ENCODE assay signal across 1 cellular context in the genomic region with DNA sequence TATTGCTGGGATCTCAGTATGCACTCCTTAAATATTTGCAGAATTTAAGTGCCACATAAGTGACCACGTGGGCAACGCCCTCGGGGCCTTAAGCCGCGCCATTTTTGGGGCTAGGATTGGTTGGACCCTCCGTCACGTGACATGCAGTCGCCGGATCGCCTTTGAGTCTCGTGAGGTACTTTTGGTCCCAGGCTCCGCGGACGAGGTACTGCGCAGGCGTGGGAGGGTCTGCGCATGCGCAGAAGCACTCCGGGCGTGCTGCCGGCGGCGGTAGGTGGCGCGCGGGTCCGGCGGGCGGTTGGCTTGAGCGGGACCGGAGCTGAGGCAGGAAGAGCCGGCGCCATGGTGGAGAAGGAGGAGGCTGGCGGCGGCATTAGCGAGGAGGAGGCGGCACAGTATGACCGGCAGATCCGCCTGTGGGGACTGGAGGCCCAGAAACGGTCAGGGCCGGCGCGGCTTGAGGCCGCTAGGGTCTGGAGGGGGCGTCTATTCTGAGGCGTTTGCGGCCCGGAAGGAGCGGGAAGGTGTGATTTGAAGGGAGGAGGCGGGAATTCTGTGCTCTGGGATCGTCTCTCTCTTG.
TF ChIP-seq lines count a peak whose summit lies in the region.

SAE1 (plus strand) TSS at position 247 of the 580 bp plus-strand sequence; CDS start at position 343, 96 bp downstream.

TF ChIP-seq in K562, 482 proteins besides CTCF, POLR2A, EP300 and RAD21 (continued from another document and continues in another):
- TF ChIP-seq, protein P1, sequence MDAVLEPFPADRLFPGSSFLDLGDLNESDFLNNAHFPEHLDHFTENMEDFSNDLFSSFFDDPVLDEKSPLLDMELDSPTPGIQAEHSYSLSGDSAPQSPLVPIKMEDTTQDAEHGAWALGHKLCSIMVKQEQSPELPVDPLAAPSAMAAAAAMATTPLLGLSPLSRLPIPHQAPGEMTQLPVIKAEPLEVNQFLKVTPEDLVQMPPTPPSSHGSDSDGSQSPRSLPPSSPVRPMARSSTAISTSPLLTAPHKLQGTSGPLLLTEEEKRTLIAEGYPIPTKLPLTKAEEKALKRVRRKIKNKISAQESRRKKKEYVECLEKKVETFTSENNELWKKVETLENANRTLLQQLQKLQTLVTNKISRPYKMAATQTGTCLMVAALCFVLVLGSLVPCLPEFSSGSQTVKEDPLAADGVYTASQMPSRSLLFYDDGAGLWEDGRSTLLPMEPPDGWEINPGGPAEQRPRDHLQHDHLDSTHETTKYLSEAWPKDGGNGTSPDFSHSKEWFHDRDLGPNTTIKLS (IDR thresholded peaks at IDR 0.05; ENCODE audit: borderline replicate concordance, low read depth): peak; percentile 91
- TF ChIP-seq STAT6 (CRISPR knock-in tag; IDR thresholded peaks at IDR 0.05): no peak
- TF ChIP-seq MXI1 (IDR thresholded peaks at IDR 0.05; ENCODE audit: low read depth, low read length): no peak
- TF ChIP-seq DIDO1 (tag; IDR thresholded peaks at IDR 0.05; ENCODE audit: low read depth): peak; percentile 38; the same call in 1 of the 2 replicates
- TF ChIP-seq CTBP1 (IDR thresholded peaks at IDR 0.05; ENCODE audit: borderline replicate concordance): peak; percentile 33; the same call in 1 of the 2 replicates
- TF ChIP-seq POLR2AphosphoS5 (IDR thresholded peaks at IDR 0.05; ENCODE audit: control insufficient read depth, insufficient read depth, low read depth, low read length): peak; percentile 83
- peak; percentile 60 for TF ChIP-seq CREM (IDR thresholded peaks at IDR 0.05; ENCODE audit: low read depth)
- peak; percentile 99 for TF ChIP-seq L3MBTL2 (IDR thresholded peaks at IDR 0.05)
- TF ChIP-seq CHD2 (IDR thresholded peaks at IDR 0.05; ENCODE audit: low read depth, low read length): peak; percentile 60
- TF ChIP-seq, protein P2, sequence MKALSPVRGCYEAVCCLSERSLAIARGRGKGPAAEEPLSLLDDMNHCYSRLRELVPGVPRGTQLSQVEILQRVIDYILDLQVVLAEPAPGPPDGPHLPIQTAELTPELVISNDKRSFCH (CRISPR knock-in tag; IDR thresholded peaks at IDR 0.05): no peak; the same call in 1 of the 2 replicates
- TF ChIP-seq, protein P2 (tag; IDR thresholded peaks at IDR 0.05): peak; percentile 71
- no peak for TF ChIP-seq ZNF717 (CRISPR knock-in tag; IDR thresholded peaks at IDR 0.05)
- peak; percentile 97 for TF ChIP-seq POLR2G (IDR thresholded peaks at IDR 0.05; ENCODE audit: low read depth, low read length)
- TF ChIP-seq RAD51 (IDR thresholded peaks at IDR 0.05; ENCODE audit: borderline replicate concordance, low read depth): peak; percentile 100
- TF ChIP-seq, protein P3, sequence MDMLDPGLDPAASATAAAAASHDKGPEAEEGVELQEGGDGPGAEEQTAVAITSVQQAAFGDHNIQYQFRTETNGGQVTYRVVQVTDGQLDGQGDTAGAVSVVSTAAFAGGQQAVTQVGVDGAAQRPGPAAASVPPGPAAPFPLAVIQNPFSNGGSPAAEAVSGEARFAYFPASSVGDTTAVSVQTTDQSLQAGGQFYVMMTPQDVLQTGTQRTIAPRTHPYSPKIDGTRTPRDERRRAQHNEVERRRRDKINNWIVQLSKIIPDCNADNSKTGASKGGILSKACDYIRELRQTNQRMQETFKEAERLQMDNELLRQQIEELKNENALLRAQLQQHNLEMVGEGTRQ (CRISPR knock-in tag; IDR thresholded peaks at IDR 0.05): peak; percentile 99
- no peak for TF ChIP-seq ZNF561 (CRISPR knock-in tag; conservative IDR thresholded peaks at IDR 0.05)
- no peak; the same call in 1 of the 2 replicates for TF ChIP-seq E2F5 (CRISPR knock-in tag; IDR thresholded peaks at IDR 0.05)
- TF ChIP-seq, protein P4, sequence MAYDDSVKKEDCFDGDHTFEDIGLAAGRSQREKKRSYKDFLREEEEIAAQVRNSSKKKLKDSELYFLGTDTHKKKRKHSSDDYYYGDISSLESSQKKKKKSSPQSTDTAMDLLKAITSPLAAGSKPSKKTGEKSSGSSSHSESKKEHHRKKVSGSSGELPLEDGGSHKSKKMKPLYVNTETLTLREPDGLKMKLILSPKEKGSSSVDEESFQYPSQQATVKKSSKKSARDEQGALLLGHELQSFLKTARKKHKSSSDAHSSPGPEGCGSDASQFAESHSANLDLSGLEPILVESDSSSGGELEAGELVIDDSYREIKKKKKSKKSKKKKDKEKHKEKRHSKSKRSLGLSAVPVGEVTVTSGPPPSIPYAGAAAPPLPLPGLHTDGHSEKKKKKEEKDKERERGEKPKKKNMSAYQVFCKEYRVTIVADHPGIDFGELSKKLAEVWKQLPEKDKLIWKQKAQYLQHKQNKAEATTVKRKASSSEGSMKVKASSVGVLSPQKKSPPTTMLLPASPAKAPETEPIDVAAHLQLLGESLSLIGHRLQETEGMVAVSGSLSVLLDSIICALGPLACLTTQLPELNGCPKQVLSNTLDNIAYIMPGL (CRISPR knock-in tag; IDR thresholded peaks at IDR 0.05): peak; percentile 95
- peak; percentile 50; the same call in 1 of the 2 replicates for TF ChIP-seq DPF2 (IDR thresholded peaks at IDR 0.05)
- TF ChIP-seq ZNF589 (CRISPR knock-in tag; IDR thresholded peaks at IDR 0.05; ENCODE audit: low read depth): peak; percentile 59; the same call in 1 of the 2 replicates
- TF ChIP-seq ZNF354B (CRISPR knock-in tag; IDR thresholded peaks at IDR 0.05): no peak
- TF ChIP-seq, protein P5, sequence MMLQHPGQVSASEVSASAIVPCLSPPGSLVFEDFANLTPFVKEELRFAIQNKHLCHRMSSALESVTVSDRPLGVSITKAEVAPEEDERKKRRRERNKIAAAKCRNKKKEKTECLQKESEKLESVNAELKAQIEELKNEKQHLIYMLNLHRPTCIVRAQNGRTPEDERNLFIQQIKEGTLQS (IDR thresholded peaks at IDR 0.05): no peak
- TF ChIP-seq, protein P5 (CRISPR knock-in tag; conservative IDR thresholded peaks at IDR 0.05): peak; percentile 21; the same call in 1 of the 2 replicates
- TF ChIP-seq ATF1 (CRISPR knock-in tag; IDR thresholded peaks at IDR 0.05): no peak
- peak; percentile 70 for TF ChIP-seq ATF1 (tag; IDR thresholded peaks at IDR 0.05)
- TF ChIP-seq ZBTB1 (CRISPR knock-in tag; IDR thresholded peaks at IDR 0.05; ENCODE audit: borderline replicate concordance, low read depth): peak; percentile 85
- peak in 1 of 2 experiments; percentile 92; a peak in 2 of 4 replicates for TF ChIP-seq SRF (CRISPR knock-in tag; IDR thresholded peaks at IDR 0.05)
- no peak for TF ChIP-seq ARID1B (IDR thresholded peaks at IDR 0.05)
- no peak for TF ChIP-seq NFE2L1 (tag; IDR thresholded peaks at IDR 0.05; ENCODE audit: borderline replicate concordance, low read depth)
- TF ChIP-seq SOX6 (IDR thresholded peaks at IDR 0.05): 0 out of 2 replicates have a peak, but pooled peaks have one; percentile 50
- no peak for TF ChIP-seq PRMT5 (CRISPR knock-in tag; IDR thresholded peaks at IDR 0.05)
- peak; percentile 52; the same call in 1 of the 2 replicates for TF ChIP-seq HINFP (tag; conservative IDR thresholded peaks at IDR 0.05; ENCODE audit: low read depth)
- peak; percentile 91 for TF ChIP-seq RB1 (IDR thresholded peaks at IDR 0.05; ENCODE audit: low read depth)
- TF ChIP-seq, protein P6, sequence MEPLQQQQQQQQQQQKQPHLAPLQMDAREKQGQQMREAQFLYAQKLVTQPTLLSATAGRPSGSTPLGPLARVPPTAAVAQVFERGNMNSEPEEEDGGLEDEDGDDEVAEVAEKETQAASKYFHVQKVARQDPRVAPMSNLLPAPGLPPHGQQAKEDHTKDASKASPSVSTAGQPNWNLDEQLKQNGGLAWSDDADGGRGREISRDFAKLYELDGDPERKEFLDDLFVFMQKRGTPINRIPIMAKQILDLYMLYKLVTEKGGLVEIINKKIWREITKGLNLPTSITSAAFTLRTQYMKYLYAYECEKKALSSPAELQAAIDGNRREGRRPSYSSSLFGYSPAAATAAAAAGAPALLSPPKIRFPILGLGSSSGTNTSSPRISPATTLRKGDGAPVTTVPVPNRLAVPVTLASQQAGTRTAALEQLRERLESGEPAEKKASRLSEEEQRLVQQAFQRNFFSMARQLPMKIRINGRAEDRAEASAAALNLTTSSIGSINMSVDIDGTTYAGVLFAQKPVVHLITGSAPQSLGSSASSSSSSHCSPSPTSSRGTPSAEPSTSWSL (CRISPR knock-in tag; IDR thresholded peaks at IDR 0.05; ENCODE audit: borderline replicate concordance): no peak
- peak; percentile 69 to 78; a peak in 3 of 4 replicates for TF ChIP-seq UBTF (IDR thresholded peaks at IDR 0.05; ENCODE audit: borderline replicate concordance in 1 of 2, low read depth in 2 of 2, low read length in 2 of 2)
- TF ChIP-seq NFRKB (IDR thresholded peaks at IDR 0.05; ENCODE audit: low read depth): peak; percentile 93; the same call in 1 of the 2 replicates
- TF ChIP-seq RHOXF2B (CRISPR knock-in tag; conservative IDR thresholded peaks at IDR 0.05): 0 out of 2 replicates have a peak, but pooled peaks have one; percentile 51
- peak; percentile 80 for TF ChIP-seq FOXP1 (CRISPR knock-in tag; IDR thresholded peaks at IDR 0.05)
- peak; percentile 75 for TF ChIP-seq ATF7 (IDR thresholded peaks at IDR 0.05)
- TF ChIP-seq ARID2 (IDR thresholded peaks at IDR 0.05): no peak
- TF ChIP-seq SNIP1 (IDR thresholded peaks at IDR 0.05; ENCODE audit: low read depth): no peak
- TF ChIP-seq NR2C1 (IDR thresholded peaks at IDR 0.05): peak; percentile 67
- 0 out of 2 replicates have a peak, but pooled peaks have one; percentile 40 for TF ChIP-seq NR2C1 (tag; IDR thresholded peaks at IDR 0.05)
- TF ChIP-seq MTF1 (CRISPR knock-in tag; IDR thresholded peaks at IDR 0.05; ENCODE audit: borderline replicate concordance): no peak
- TF ChIP-seq HLTF (IDR thresholded peaks at IDR 0.05): no peak
- peak; percentile 83 for TF ChIP-seq SP1 (CRISPR knock-in tag; IDR thresholded peaks at IDR 0.05)
